Comparison of ENCODE assay signal across 7 cellular contexts in genomic region chr7:116672596-116673503, GRCh38. TPM values are rescaled to one million over a fixed set of nuclear protein-coding genes. Genes with fewer than 3 reads are reported as not detected.
DNase-seq lines count a peak whose midpoint lies in the region; ATAC-seq and TF ChIP-seq lines count a peak whose summit lies in the region.

No MANE protein-coding gene starts in this region.

- WGBS in ovary, 3 donors: 7 to 15% (median 9%) methylated on average over 24 of the region's 24 CpGs

- intact Hi-C loops in ovary (cut with DNase I): no loop called here

- H3K27me3 Mint-ChIP-seq in HFFc6 (ENCODE audit: insufficient read depth): no peaks in the 10 kb centered on the region

- no peak for TF ChIP-seq POLR2A in ovary (IDR thresholded peaks at IDR 0.05)

- ATAC-seq in HG03442 (IDR thresholded peaks at IDR 0.05; ENCODE audit: unreplicated experiment): no peak
- ATAC-seq in GM19397 (IDR thresholded peaks at IDR 0.05; ENCODE audit: unreplicated experiment): no peak
- ATAC-seq in GM19452 (IDR thresholded peaks at IDR 0.05; ENCODE audit: unreplicated experiment): no peak

- no peak overlapping the region for H3K4me3 ChIP-seq in SU-DHL-6 (ENCODE audit: insufficient read depth, low read length, poor library complexity, severe bottlenecking)
- H3K4me3 ChIP-seq in ovary: peak overlapping the region; percentile 41

- peak overlapping the region; percentile 53 for H3K4me2 ChIP-seq in SU-DHL-6 (ENCODE audit: low read depth, low read length, poor library complexity, severe bottlenecking)

- TF ChIP-seq CTCF in HFFc6 (IDR thresholded peaks at IDR 0.05): no peak
- no peak for TF ChIP-seq CTCF in SU-DHL-6 (IDR thresholded peaks at IDR 0.05; ENCODE audit: insufficient read depth, low read length, poor library complexity, severe bottlenecking)
- TF ChIP-seq CTCF in ovary (IDR thresholded peaks at IDR 0.05): no peak

- no peak for TF ChIP-seq EP300 in ovary (IDR thresholded peaks at IDR 0.05)

- H3K4me1 Mint-ChIP-seq in HFFc6 (ENCODE audit: low read depth): peaks cover 60% of the 10 kb centered on the region

- peak overlapping the region; percentile 97 for H3K4me3 Mint-ChIP-seq in HFFc6

- no peaks in the 10 kb centered on the region for H3K36me3 ChIP-seq in SU-DHL-6 (ENCODE audit: low read length)
- no peaks in the 10 kb centered on the region for H3K36me3 ChIP-seq in ovary

- H3K9me3 Mint-ChIP-seq in HFFc6: no peaks in the 10 kb centered on the region

- no peaks in the 10 kb centered on the region for H4K20me1 ChIP-seq in SU-DHL-6 (ENCODE audit: low read depth, low read length)

- no peaks in the 10 kb centered on the region for H3K9me2 ChIP-seq in SU-DHL-6 (replicated peaks; ENCODE audit: insufficient read depth, low read length)

- no peaks in the 10 kb centered on the region for H3K27me3 ChIP-seq in SU-DHL-6 (ENCODE audit: low read length)
- H3K27me3 ChIP-seq in ovary: no peaks in the 10 kb centered on the region

- no peaks in the 10 kb centered on the region for H3F3A ChIP-seq in SU-DHL-6 (ENCODE audit: insufficient read depth)

- peaks cover 27% of the 10 kb centered on the region; the same call in 1 of the 2 replicates for H3K36me3 Mint-ChIP-seq in HFFc6 (ENCODE audit: low read depth)

- H3K27ac ChIP-seq in SU-DHL-6 (ENCODE audit: low read depth, low read length): no peak overlapping the region
- no peak overlapping the region for H3K27ac ChIP-seq in ovary

- H3K9me3 ChIP-seq in SU-DHL-6 (ENCODE audit: insufficient read depth, low read length) (no peaks in the 10 kb centered on the region), ovary (no peaks in the 10 kb centered on the region)

- H3K4me1 ChIP-seq in ovary (ENCODE audit: insufficient read depth): peaks cover 1% of the 10 kb centered on the region

- no peak overlapping the region for H2AFZ ChIP-seq in SU-DHL-6 (ENCODE audit: low read depth, low read length, severe bottlenecking)

- no peak overlapping the region for H3K9ac ChIP-seq in SU-DHL-6 (ENCODE audit: low read length)

- peak; percentile 28 for DNase-seq in HFFc6
- DNase-seq in glomerular visceral epithelial cell (ENCODE audit: extremely low spot score): peak; percentile 73
- DNase-seq in ovary: peak in 1 of 5 donors; percentile 17

- H3K79me2 ChIP-seq in SU-DHL-6 (ENCODE audit: insufficient read depth, low read length): no peaks in the 10 kb centered on the region

- H3K27ac Mint-ChIP-seq in HFFc6: peak overlapping the region; percentile 97

RNA-seq across cellular contexts. Expression of gene MET, which starts 0.9 kb away (rescaled TPM):
- 100 to 1,000 TPM; 101 to 149 (median 129) TPM for total RNA-seq in HFFc6 (2021; fragmentation: NEBNext Ultra II Directional; extraction: Animal tissue kit (Norgen Biotek cat#: 25700))
- total RNA-seq in ovary: 10 to 100 TPM in 1 of 7 donors, 1 to 10 TPM in 6; 2.8 to 33.9 (median 5.8) TPM
- 1 to 10 TPM; 1.3 to 5.9 TPM for polyA plus RNA-seq in ovary
